8 cellular contexts compared by ENCODE assay signal in genomic region chr10:68073631-68074403, GRCh38. TPM values are rescaled to one million over a fixed set of nuclear protein-coding genes. Genes with fewer than 3 reads are reported as not detected.
DNase-seq lines count a peak whose midpoint lies in the region; ATAC-seq and TF ChIP-seq lines count a peak whose summit lies in the region.

No MANE protein-coding gene starts in this region.

- H3K36me3 Mint-ChIP-seq in naive B cell: peaks cover 0 to 5% of the 10 kb centered on the region in 2 donors

- DNase-seq in GM12864 (ENCODE audit: low read depth): no peak
- DNase-seq in naive B cell: no peak
- DNase-seq in NCI-H2029 (lab: John Stamatoyannopoulos, UW): no peak
- no peak for DNase-seq in NCI-H2227 treated with DMSO at 0.1 percent for 48 hours (lab: John Stamatoyannopoulos, UW)
- DNase-seq in activated gamma-delta T cell (lab: John Stamatoyannopoulos, UW): no peak
- DNase-seq in AG20443 (ENCODE audit: low spot score): no peak

- H3K79me2 ChIP-seq in OCI-LY3 (ENCODE audit: low read length): peaks cover 40% of the 10 kb centered on the region

- peak overlapping the region; percentile 60; the same call in 1 of the 2 replicates for H2AFZ ChIP-seq in OCI-LY3 (ENCODE audit: low read depth, low read length)

- H3K4me2 ChIP-seq in OCI-LY3 (ENCODE audit: low read length): peak overlapping the region; percentile 69

- no peaks in the 10 kb centered on the region for H3K27me3 Mint-ChIP-seq in naive B cell

- H4K20me1 ChIP-seq in OCI-LY3 (ENCODE audit: insufficient read depth, low read length): no peaks in the 10 kb centered on the region

- H3K27me3 ChIP-seq in OCI-LY3 (ENCODE audit: low read depth, low read length) (no peaks in the 10 kb centered on the region), duodenal mucosa (ENCODE audit: control insufficient read depth in 1 of 2, insufficient read depth in 2 of 2, low read length in 2 of 2) (no peaks in the 10 kb centered on the region)

- H3K27ac ChIP-seq in OCI-LY3 (ENCODE audit: low read length) (peak overlapping the region; percentile 89), duodenal mucosa (ENCODE audit: low read depth, low read length) (peak overlapping the region; percentile 98)

- no peak for ATAC-seq in naive B cell (ENCODE audit: low read depth in 2 of 2)

- TF ChIP-seq CTCF in GM12864 (IDR thresholded peaks at IDR 0.05; ENCODE audit: low read depth, low read length, missing control alignments) (no peak), OCI-LY3 (IDR thresholded peaks at IDR 0.05; ENCODE audit: low read depth, low read length) (no peak)

- H3K36me3 ChIP-seq in OCI-LY3 (replicated peaks; ENCODE audit: low read depth, low read length): no peaks in the 10 kb centered on the region
- no peaks in the 10 kb centered on the region for H3K36me3 ChIP-seq in duodenal mucosa (ENCODE audit: control insufficient read depth in 1 of 2, insufficient read depth in 2 of 2, low read length in 2 of 2)

- H3K27ac Mint-ChIP-seq in naive B cell: peak overlapping the region; percentile 97 to 100 (median 98)

- peak overlapping the region; percentile 71 for H3K4me3 ChIP-seq in GM12864 (ENCODE audit: low read depth, low read length)
- peak overlapping the region; percentile 87 for H3K4me3 ChIP-seq in OCI-LY3 (ENCODE audit: low read length)
- peak overlapping the region; percentile 86 to 95 for H3K4me3 ChIP-seq in duodenal mucosa (ENCODE audit: low read depth in 1 of 2, low read length in 2 of 2)

- no peaks in the 10 kb centered on the region for H3K9me3 Mint-ChIP-seq in naive B cell

- H3K9me3 ChIP-seq in OCI-LY3 (ENCODE audit: insufficient read depth, low read length) (no peaks in the 10 kb centered on the region), duodenal mucosa (ENCODE audit: control insufficient read depth in 1 of 2, low read length in 2 of 2) (no peaks in the 10 kb centered on the region)

- peak overlapping the region; percentile 91 to 98 (median 97) for H3K4me3 Mint-ChIP-seq in naive B cell

- peaks cover 15 to 43% (median 19%) of the 10 kb centered on the region in 3 donors for H3K4me1 Mint-ChIP-seq in naive B cell

- H3K4me1 ChIP-seq in OCI-LY3 (ENCODE audit: low read length): peaks cover 28% of the 10 kb centered on the region
- peaks cover 13 to 32% of the 10 kb centered on the region in 2 donors for H3K4me1 ChIP-seq in duodenal mucosa (ENCODE audit: control insufficient read depth in 1 of 2, insufficient read depth in 2 of 2, low read length in 2 of 2)

- H3K9ac ChIP-seq in OCI-LY3 (ENCODE audit: low read length) (peak overlapping the region; percentile 86), duodenal mucosa (ENCODE audit: low read depth in 1 of 2, low read length in 2 of 2) (peak overlapping the region; percentile 91 to 97)

RNA-seq across cellular contexts. Expression of gene HERC4, which starts 1.3 kb away (rescaled TPM):
- polyA plus RNA-seq in naive B cell (ENCODE audit: low read depth in 6 of 6): 10 to 100 TPM; 19.5 to 37.5 (median 23.9) TPM

RNA-seq across cellular contexts. Expression of gene MYPN, which starts 35.5 kb away (rescaled TPM):
- polyA plus RNA-seq in naive B cell (ENCODE audit: low read depth in 6 of 6): not detected
